10 cellular contexts compared by ENCODE assay signal in genomic region chrX:140050906-140051305, GRCh38.
DNase-seq lines count a peak whose midpoint lies in the region; ATAC-seq and TF ChIP-seq lines count a peak whose summit lies in the region.
"Had no signal": no experiment of that assay in that cellular context is flagged by ENCODE, and none has a peak within 500 bp of the region (broad histone marks: within the 10 kb centered on the region; RNA-seq: fewer than 3 reads in every experiment).

No MANE protein-coding gene starts in this region.

- H3K4me3 Mint-ChIP-seq in chondrocyte (ENCODE audit: unreplicated experiment) = no peak overlapping the region
- H3K4me3 Mint-ChIP-seq in neural crest cell = no peak overlapping the region

- peak; percentile 42 for DNase-seq in ELR (ENCODE audit: low read depth)
- DNase-seq in chondrocyte (ENCODE audit: low spot score) = no peak
- DNase-seq in neural crest cell (ENCODE audit: low read depth, low spot score) = peak; percentile 14
- DNase-seq in globus pallidus (ENCODE audit: low spot score) = no peak
- no peak for DNase-seq in NCI-H2107 treated with DMSO at 0.1 percent for 48 hours (lab: John Stamatoyannopoulos, UW; ENCODE audit: unreplicated experiment)
- DNase-seq: activated effector memory CD4-positive, alpha-beta T cell treated with anti-CD3 and anti-CD28 coated beads, Interleukin-2, amount 50 U/mL, for 16 hours; NCI-H2081; T-helper 9 cell had no signal

- H3K27ac Mint-ChIP-seq in chondrocyte (ENCODE audit: unreplicated experiment) = no peak overlapping the region
- H3K27ac Mint-ChIP-seq in neural crest cell (ENCODE audit: unreplicated experiment) = no peak overlapping the region

- no peak for ATAC-seq in GM18520 (IDR thresholded peaks at IDR 0.05; ENCODE audit: unreplicated experiment)

- peaks cover 6% of the 10 kb centered on the region for H3K27me3 Mint-ChIP-seq in chondrocyte (ENCODE audit: low read depth)
- peaks cover 4% of the 10 kb centered on the region for H3K27me3 Mint-ChIP-seq in neural crest cell (ENCODE audit: low read depth)

- H3K4me1 Mint-ChIP-seq in chondrocyte (ENCODE audit: low read depth) = no peaks in the 10 kb centered on the region
- H3K4me1 Mint-ChIP-seq in neural crest cell = peaks cover 23% of the 10 kb centered on the region

- H3K9me3 Mint-ChIP-seq in chondrocyte (ENCODE audit: low read depth) = no peaks in the 10 kb centered on the region
- no peaks in the 10 kb centered on the region for H3K9me3 Mint-ChIP-seq in neural crest cell

- H3K36me3 Mint-ChIP-seq in chondrocyte (ENCODE audit: low read depth) (no peaks in the 10 kb centered on the region), neural crest cell (ENCODE audit: low read depth) (no peaks in the 10 kb centered on the region)

- TF ChIP-seq CTCF in LNCAP (IDR thresholded peaks at IDR 0.05) (peak; percentile 47), chondrocyte (IDR thresholded peaks at IDR 0.05) (peak; percentile 73), neural crest cell (conservative IDR thresholded peaks at IDR 0.05) (peak; percentile 79)

Comparison
In these comparisons a context has a peak if more than half of its experiments do, and no peak if none do; other contexts are left out.
1. DNase-seq: peak in ELR (single experiment) and neural crest cell (single experiment); none in chondrocyte (single experiment), globus pallidus (single experiment) and NCI-H2107 treated with DMSO at 0.1 percent for 48 hours (single experiment).
2. Peak in every context shown above with its lines, with median percentiles within 50 percentile points of each other: CTCF ChIP-seq.